In genomic region chr9:131367445-131367844, GRCh38 we compare ENCODE assay signal across 1 cellular context.
TF ChIP-seq lines count a peak whose summit lies in the region.

No MANE protein-coding gene starts in this region.

TF ChIP-seq in HCT116, 20 proteins besides CTCF, POLR2A, EP300 and RAD21 (continued from another document):
- no peak for TF ChIP-seq REST (IDR thresholded peaks at IDR 0.05; ENCODE audit: low read depth)
- TF ChIP-seq ZNF274 (IDR thresholded peaks at IDR 0.05; ENCODE audit: low read depth, low read length): no peak
- no peak for TF ChIP-seq FOSL1 (IDR thresholded peaks at IDR 0.05; ENCODE audit: low read depth)
